Comparison of ENCODE assay signal across 17 cellular contexts in the genomic region with DNA sequence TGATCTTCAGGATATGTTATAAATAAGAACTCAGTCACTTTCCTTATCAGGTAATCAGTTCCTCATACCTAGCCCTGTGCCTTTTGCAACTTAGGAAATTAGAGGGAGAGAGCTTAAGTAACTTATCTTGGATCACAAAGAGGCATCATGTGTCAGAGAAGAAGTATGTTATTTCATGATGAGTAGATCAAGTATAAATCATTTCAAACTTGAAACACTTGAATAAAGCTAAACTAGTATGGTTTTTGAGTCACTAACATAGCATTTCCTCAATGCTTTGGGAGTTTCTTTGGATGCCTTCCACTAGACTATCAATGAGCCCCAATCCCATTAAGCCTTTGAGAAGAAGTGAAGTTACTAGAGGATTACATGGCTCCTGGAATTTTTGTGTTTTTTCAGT.
DNase-seq lines count a peak whose midpoint lies in the region; ATAC-seq and TF ChIP-seq lines count a peak whose summit lies in the region.
"Had no signal": no experiment of that assay in that cellular context is flagged by ENCODE, and none has a peak within 500 bp of the region (broad histone marks: within the 10 kb centered on the region; RNA-seq: fewer than 3 reads in every experiment).

No MANE protein-coding gene starts in this region.

- H3K4me3 ChIP-seq in fibroblast of pulmonary artery (replicated peaks; ENCODE audit: low read depth, low read length), result no peak overlapping the region
- H3K4me3 ChIP-seq: SJSA1, thyroid gland had no signal

- TF ChIP-seq CTCF in fibroblast of pulmonary artery (IDR thresholded peaks at IDR 0.05; ENCODE audit: low read length, missing control alignments), result no peak

- intact Hi-C loops in head of caudate nucleus (cut with DNase I), result no loop called here

- ATAC-seq in GM21737 (IDR thresholded peaks at IDR 0.05; ENCODE audit: unreplicated experiment), result no peak
- ATAC-seq: activated CD8-positive, alpha-beta T cell treated with anti-CD3 and anti-CD28 coated beads, Interleukin-2, amount 10 ng/mL, durations not matched to agents 7 days and 5 days had no signal

- DNase-seq in A172 (ENCODE audit: low spot score) (peak; percentile 62), HCEC 1CT (peak; percentile 88), amniotic stem cell (lab: John Stamatoyannopoulos, UW) (peak; percentile 38), fibroblast of pulmonary artery (ENCODE audit: low read depth) (peak; percentile 63), COLO668 (lab: John Stamatoyannopoulos, UW; ENCODE audit: unreplicated experiment) (no peak), head of caudate nucleus (no peak)
- no peak for DNase-seq in activated CD8-positive, alpha-beta memory T cell treated with anti-CD3 and anti-CD28 coated beads for 24 hours
- DNase-seq: activated CD8-positive, alpha-beta T cell treated with anti-CD3 and anti-CD28 coated beads, Interleukin-2, amount 10 ng/mL, durations not matched to agents 7 days and 5 days; activated gamma-delta T cell treated with Interleukin-2 at 50 U/mL for 16 hours; DMS153; foreskin melanocyte; NCI-H2081 treated with DMSO at 0.1 percent for 48 hours; NCI-H774; posterior cingulate gyrus; thyroid gland had no signal

Comparison
In these comparisons a context has a peak if more than half of its experiments do, and no peak if none do; other contexts are left out.
1. DNase-seq: peak in A172 (single experiment), HCEC 1CT (single experiment), amniotic stem cell (single experiment) and fibroblast of pulmonary artery (single experiment); none in COLO668 (single experiment), activated CD8-positive, alpha-beta memory T cell treated with anti-CD3 and anti-CD28 coated beads for 24 hours (single experiment) and head of caudate nucleus (0 of 42).